In genomic region chr9:88937248-88937647, GRCh38 we compare ENCODE assay signal across 28 cellular contexts.
"Had no signal": no experiment of that assay in that cellular context is flagged by ENCODE, and none has a peak within 500 bp of the region (broad histone marks: within the 10 kb centered on the region; RNA-seq: fewer than 3 reads in every experiment).

No MANE protein-coding gene starts in this region.

- DNase-seq: natural killer cell; occipital lobe; posterior cingulate gyrus; right cardiac atrium; right lobe of liver; sigmoid colon; small intestine; stimulated activated CD4-positive, alpha-beta T cell treated with anti-CD3 and anti-CD28 coated beads, Interleukin-15, amount 100 ng/mL, for 24 hours; stimulated activated CD4-positive, alpha-beta T cell treated with anti-CD3 and anti-CD28 coated beads, Interleukin-2, amount 100 ng/mL, for 24 hours; stimulated activated CD4-positive, alpha-beta T cell treated with anti-CD3 and anti-CD28 coated beads, Interleukin-2, amount 100 ng/mL, for 48 hours; stimulated activated CD4-positive, alpha-beta T cell treated with anti-CD3 and anti-CD28 coated beads, Interleukin-4, amount 100 ng/mL, for 24 hours; stimulated activated naive B cell treated with anti-CD40 and anti-IgM and Interleukin-4, amounts not matched to agents 10 μg/mL and 1 μg/mL and 100 μg/mL, for 72 hours; stimulated activated naive CD4-positive, alpha-beta T cell treated with Interleukin-2 at 50 U/mL for 16 hours; stomach; thyroid gland; upper lobe of right lung had no signal

- H3K27me3 ChIP-seq: neural progenitor cell, ovary, sigmoid colon, stomach, thyroid gland, tibial nerve, upper lobe of right lung, uterus had no signal

- H3K79me2 ChIP-seq: parathyroid adenoma had no signal

- H3K27ac ChIP-seq: neural progenitor cell, ovary, parathyroid adenoma, psoas muscle, right lobe of liver, sigmoid colon, thoracic aorta, thyroid gland, upper lobe of right lung, uterus had no signal

- FAIRE-seq: small intestine had no signal

- ATAC-seq: natural killer cell; stimulated activated effector memory CD8-positive, alpha-beta T cell treated with anti-CD3 and anti-CD28 coated beads, Interleukin-12 subunit alpha, Interleukin-12 subunit beta, amount 100 ng/mL, for 72 hours; stimulated activated naive B cell treated with anti-CD40 and anti-IgM and Interleukin-4, amounts not matched to agents 10 μg/mL and 1 μg/mL and 100 μg/mL, for 72 hours had no signal

- H3K9me3 Mint-ChIP-seq: natural killer cell; stimulated activated effector memory CD8-positive, alpha-beta T cell treated with anti-CD3 and anti-CD28 coated beads, Interleukin-12 subunit alpha, Interleukin-12 subunit beta, amount 100 ng/mL, for 72 hours; stimulated activated naive B cell treated with anti-CD40 and anti-IgM and Interleukin-4, amounts not matched to agents 10 μg/mL and 1 μg/mL and 100 μg/mL, for 72 hours; stimulated activated naive CD8-positive, alpha-beta T cell treated with anti-CD3 and anti-CD28 coated beads, Interleukin-15, Interleukin-2, amounts not matched to agents 100 ng/mL and 50 ng/mL, for 24 hours had no signal

- H3K36me3 Mint-ChIP-seq: natural killer cell; neural progenitor cell; stimulated activated effector memory CD8-positive, alpha-beta T cell treated with anti-CD3 and anti-CD28 coated beads, Interleukin-12 subunit alpha, Interleukin-12 subunit beta, amount 100 ng/mL, for 72 hours; stimulated activated naive B cell treated with anti-CD40 and anti-IgM and Interleukin-4, amounts not matched to agents 10 μg/mL and 1 μg/mL and 100 μg/mL, for 72 hours; type B pancreatic cell had no signal

- H3K9ac ChIP-seq: neural progenitor cell, parathyroid adenoma had no signal

- H3K9me3 ChIP-seq: ovary, psoas muscle, right lobe of liver, sigmoid colon, stomach, thoracic aorta, thyroid gland, tibial nerve, upper lobe of right lung, uterus had no signal

- H3K4me1 Mint-ChIP-seq: natural killer cell; nephron; neural progenitor cell; stimulated activated effector memory CD8-positive, alpha-beta T cell treated with anti-CD3 and anti-CD28 coated beads, Interleukin-12 subunit alpha, Interleukin-12 subunit beta, amount 100 ng/mL, for 72 hours had no signal

- H3K27ac Mint-ChIP-seq: natural killer cell; nephron; neural progenitor cell; progenitor cell of endocrine pancreas; stimulated activated effector memory CD8-positive, alpha-beta T cell treated with anti-CD3 and anti-CD28 coated beads, Interleukin-12 subunit alpha, Interleukin-12 subunit beta, amount 100 ng/mL, for 72 hours; stimulated activated naive B cell treated with anti-CD40 and anti-IgM and Interleukin-4, amounts not matched to agents 10 μg/mL and 1 μg/mL and 100 μg/mL, for 72 hours; stimulated activated naive CD8-positive, alpha-beta T cell treated with anti-CD3 and anti-CD28 coated beads, Interleukin-15, Interleukin-2, amounts not matched to agents 100 ng/mL and 50 ng/mL, for 24 hours; type B pancreatic cell had no signal

- H3K4me3 Mint-ChIP-seq: natural killer cell; nephron; neural progenitor cell; stimulated activated effector memory CD8-positive, alpha-beta T cell treated with anti-CD3 and anti-CD28 coated beads, Interleukin-12 subunit alpha, Interleukin-12 subunit beta, amount 100 ng/mL, for 72 hours; stimulated activated naive B cell treated with anti-CD40 and anti-IgM and Interleukin-4, amounts not matched to agents 10 μg/mL and 1 μg/mL and 100 μg/mL, for 72 hours; stimulated activated naive CD8-positive, alpha-beta T cell treated with anti-CD3 and anti-CD28 coated beads, Interleukin-15, Interleukin-2, amounts not matched to agents 100 ng/mL and 50 ng/mL, for 24 hours; type B pancreatic cell had no signal

- H2AFZ ChIP-seq: neural progenitor cell, parathyroid adenoma had no signal

- H3K36me3 ChIP-seq: neural progenitor cell, ovary, right lobe of liver, sigmoid colon, stomach, thoracic aorta, thyroid gland, tibial nerve, upper lobe of right lung, uterus had no signal

- H3K4me1 ChIP-seq: neural progenitor cell, parathyroid adenoma, psoas muscle, sigmoid colon, thyroid gland, uterus had no signal

- H3K4me2 ChIP-seq: neural progenitor cell had no signal

- H3K4me3 ChIP-seq: neural progenitor cell, ovary, psoas muscle, right lobe of liver, sigmoid colon, stomach, thoracic aorta, thyroid gland, tibial nerve, upper lobe of right lung, uterus had no signal
